In the genomic region with DNA sequence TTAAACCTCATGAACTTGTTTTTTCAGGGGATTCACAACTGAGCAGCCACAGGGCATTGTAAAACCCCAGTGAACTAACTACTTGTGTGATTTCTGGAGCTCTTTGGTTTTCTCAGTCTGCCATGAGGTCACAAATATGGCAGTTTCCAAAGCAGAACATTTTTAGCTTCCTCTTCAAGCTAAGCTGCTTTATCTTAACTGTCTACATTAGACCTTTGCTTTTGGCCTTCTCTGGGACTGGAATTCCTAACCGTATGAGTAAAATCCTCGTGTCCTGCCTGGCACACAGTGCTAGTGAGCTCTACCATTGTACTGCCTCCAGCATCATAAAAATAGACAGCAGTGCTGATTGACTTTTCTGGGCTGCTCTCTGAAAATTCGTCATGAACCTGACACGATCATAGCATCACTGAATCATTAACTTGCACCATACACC, we compare ENCODE assay signal across 9 cellular contexts. TPM values are rescaled to one million over a fixed set of nuclear protein-coding genes. Genes with fewer than 3 reads are reported as not detected.
A peak's percentile ranks its signal among the peaks of the same experiment; 100 is the strongest.
DNase-seq lines count a peak whose midpoint lies in the region; ATAC-seq and TF ChIP-seq lines count a peak whose summit lies in the region.
"Had no signal": no experiment of that assay in that cellular context is flagged by ENCODE, and none has a peak within 500 bp of the region (broad histone marks: within the 10 kb centered on the region; RNA-seq: fewer than 3 reads in every experiment).

No MANE protein-coding gene starts in this region.

- H3K36me3 ChIP-seq in mesodermal cell (ENCODE audit: control insufficient read depth, insufficient read depth, low read length), result no peaks in the 10 kb centered on the region

- H3K4me1 ChIP-seq in mesodermal cell (ENCODE audit: control insufficient read depth, insufficient read depth, low read length, poor library complexity, severe bottlenecking), result peaks cover 15% of the 10 kb centered on the region

- no peak overlapping the region for H3K4me3 ChIP-seq in AG04450 (ENCODE audit: low read depth, low read length)
- H3K4me3 ChIP-seq in astrocyte of the cerebellum (ENCODE audit: low read depth, low read length), result no peak overlapping the region
- H3K4me3 ChIP-seq in mesodermal cell (ENCODE audit: extremely low read depth, insufficient read depth, low read length, poor library complexity, severe bottlenecking), result no peak overlapping the region

- H3K9me3 ChIP-seq in AG04450 (ENCODE audit: control insufficient read depth, insufficient read depth, low read length) (no peaks in the 10 kb centered on the region; the same call in 1 of the 2 replicates), mesodermal cell (ENCODE audit: control insufficient read depth, low read length) (no peaks in the 10 kb centered on the region)

- peak; percentile 58 for DNase-seq in AG04450 (ENCODE audit: low read depth, low spot score)
- peak; percentile 45 for DNase-seq in astrocyte of the cerebellum (ENCODE audit: low read depth)
- no peak for DNase-seq in NCI-H1436 treated with DMSO at 0.1 percent for 48 hours (lab: John Stamatoyannopoulos, UW)
- DNase-seq in GM19238 (ENCODE audit: insufficient read length, low spot score), result no peak
- DNase-seq: NCI-H1092 had no signal

- 73 to 81% methylated on average over 2 to 4 of the region's 4 CpGs for WGBS in mesodermal cell (ENCODE audit: insufficient coverage in 2 of 2), 2 experiments

- CTCF ChIA-PET in AG04450 (lab: Charles Lee), result no interaction called here

- peak overlapping the region; percentile 59 for H3K27ac ChIP-seq in AG04450 (ENCODE audit: low read depth, low read length)
- H3K27ac ChIP-seq in mesodermal cell (ENCODE audit: low read depth, low read length, severe bottlenecking), result peak overlapping the region; percentile 68

- TF ChIP-seq CTCF in AG04450 (IDR thresholded peaks at IDR 0.05; ENCODE audit: low read depth, low read length) (no peak), astrocyte of the cerebellum (IDR thresholded peaks at IDR 0.05; ENCODE audit: low read depth, low read length, missing control alignments) (no peak)

- H3K27me3 ChIP-seq in AG04450 (ENCODE audit: control insufficient read depth, insufficient read depth, low read length), result no peaks in the 10 kb centered on the region

- ATAC-seq in HG02610 (IDR thresholded peaks at IDR 0.05; ENCODE audit: unreplicated experiment) (peak; percentile 84), HG03280 (IDR thresholded peaks at IDR 0.05; ENCODE audit: unreplicated experiment) (no peak), HG03139 (IDR thresholded peaks at IDR 0.05; ENCODE audit: unreplicated experiment) (no peak)

- in situ Hi-C loops in astrocyte of the cerebellum (cut with HindIII; ENCODE audit: low sequenced_read_pairs), result no loop called here

- POLR2A ChIA-PET in AG04450 (lab: Yijun Ruan, JAX), result no interaction called here

RNA-seq across cellular contexts. Expression of a gene that starts 22.1 kb away (rescaled TPM):
- 32.2 TPM in 2 replicates for polyA plus RNA-seq in AG04450 (2011; rRNA removed)
- 43.8 and 51.3 TPM in 2 replicates for polyA minus RNA-seq in AG04450 (2011; rRNA and poly(A)+ RNA removed)
- polyA plus RNA-seq in mesodermal cell (2013, experiment 1 of 2), result 13.5 TPM
- polyA plus RNA-seq in mesodermal cell (2013, experiment 2 of 2), result 13.4 TPM

Comparison
In these comparisons a context has a peak if more than half of its experiments do, and no peak if none do; other contexts are left out.
1. DNase-seq: peak in AG04450 (single experiment) and astrocyte of the cerebellum (single experiment); none in NCI-H1436 treated with DMSO at 0.1 percent for 48 hours (single experiment) and GM19238 (single experiment).